In genomic region chr21:35824136-35824535, GRCh38 we compare ENCODE assay signal across 24 cellular contexts.
"Had no signal": no experiment of that assay in that cellular context is flagged by ENCODE, and none has a peak within 500 bp of the region (broad histone marks: within the 10 kb centered on the region; RNA-seq: fewer than 3 reads in every experiment).

No MANE protein-coding gene starts in this region.

- DNase-seq: effector memory CD8-positive, alpha-beta T cell; erythroblast; foreskin fibroblast; gastrocnemius medialis; heart left ventricle; kidney; mesendoderm; midbrain; naive thymus-derived CD4-positive, alpha-beta T cell; ovary; posterior cingulate gyrus; psoas muscle; right cardiac atrium; sigmoid colon; stimulated activated CD4-positive, alpha-beta T cell treated with anti-CD3 and anti-CD28 coated beads, Interleukin-4, amount 100 ng/mL, for 4 hours; stimulated activated naive CD8-positive, alpha-beta T cell treated with anti-CD3 and anti-CD28 coated beads, Interleukin-15, Interleukin-2, amounts not matched to agents 100 U/mL and 50 U/mL, for 24 hours; transverse colon; upper lobe of right lung; uterus had no signal

- H3K4me3 ChIP-seq: coronary artery, gastrocnemius medialis, heart left ventricle, hepatocyte, lung, neural progenitor cell, ovary, psoas muscle, sigmoid colon, thoracic aorta, transverse colon, upper lobe of right lung, uterus had no signal
